In genomic region chr1:178542554-178543290, GRCh38 we compare ENCODE assay signal across 9 cellular contexts. TPM values are rescaled to one million over a fixed set of nuclear protein-coding genes. Genes with fewer than 3 reads are reported as not detected.
DNase-seq lines count a peak whose midpoint lies in the region; ATAC-seq and TF ChIP-seq lines count a peak whose summit lies in the region.
"Had no signal": no experiment of that assay in that cellular context is flagged by ENCODE, and none has a peak within 500 bp of the region (broad histone marks: within the 10 kb centered on the region; RNA-seq: fewer than 3 reads in every experiment).

No MANE protein-coding gene starts in this region.

- H3K4me1 Mint-ChIP-seq in CD4-positive, CD25-positive, alpha-beta regulatory T cell: peaks cover 8 to 15% (median 13%) of the 10 kb centered on the region in 4 donors
- peaks cover 4% of the 10 kb centered on the region for H3K4me1 Mint-ChIP-seq in activated CD8-positive, alpha-beta memory T cell treated with anti-CD3 and anti-CD28 coated beads, Interleukin-2, amount 10 ng/mL, durations not matched to agents 7 days and 5 days
- peaks cover 16% of the 10 kb centered on the region for H3K4me1 Mint-ChIP-seq in endodermal cell

- peak; percentile 97 for TF ChIP-seq CTCF in endodermal cell (conservative IDR thresholded peaks at IDR 0.05)

- peak overlapping the region; percentile 92 to 96 (median 94) for H3K4me3 Mint-ChIP-seq in CD4-positive, CD25-positive, alpha-beta regulatory T cell
- peak overlapping the region; percentile 88 for H3K4me3 Mint-ChIP-seq in activated CD8-positive, alpha-beta memory T cell treated with anti-CD3 and anti-CD28 coated beads, Interleukin-2, amount 10 ng/mL, durations not matched to agents 7 days and 5 days
- peak overlapping the region; percentile 88 for H3K4me3 Mint-ChIP-seq in endodermal cell

- peak; percentile 65 to 81 (median 76) for DNase-seq in CD4-positive, CD25-positive, alpha-beta regulatory T cell
- DNase-seq in NCI-H82 treated with DMSO at 0.1 percent for 48 hours (lab: John Stamatoyannopoulos, UW; ENCODE audit: unreplicated experiment) (peak; percentile 47), endodermal cell (peak; percentile 99)
- DNase-seq in activated CD8-positive, alpha-beta memory T cell treated with anti-CD3 and anti-CD28 coated beads, Interleukin-2, amount 10 ng/mL, durations not matched to agents 7 days and 5 days: peak; percentile 88
- peak; percentile 61 to 65 for DNase-seq in stimulated activated CD8-positive, alpha-beta memory T cell treated with anti-CD3 and anti-CD28 coated beads, Interleukin-15, amount 100 ng/mL, for 4 hours (ENCODE audit: low read depth in 2 of 2)

- peak overlapping the region; percentile 90 for H3K4me3 ChIP-seq in CD4-positive, CD25-positive, alpha-beta regulatory T cell (ENCODE audit: low read depth, low read length)
- H3K4me3 ChIP-seq in endodermal cell (ENCODE audit: low read length) (peak overlapping the region; percentile 98), mesodermal cell (ENCODE audit: extremely low read depth, insufficient read depth, low read length, poor library complexity, severe bottlenecking) (peak overlapping the region; percentile 72)

- no peaks in the 10 kb centered on the region for H3K36me3 ChIP-seq in CD4-positive, CD25-positive, alpha-beta regulatory T cell (ENCODE audit: control insufficient read depth, insufficient read depth, low read length)
- no peaks in the 10 kb centered on the region for H3K36me3 ChIP-seq in endodermal cell (ENCODE audit: control insufficient read depth, insufficient read depth, low read length)
- no peaks in the 10 kb centered on the region for H3K36me3 ChIP-seq in mesodermal cell (ENCODE audit: control insufficient read depth, insufficient read depth, low read length)

- H3K9me3 Mint-ChIP-seq in CD4-positive, CD25-positive, alpha-beta regulatory T cell: peaks cover 0 to under 1% (median 0%) of the 10 kb centered on the region in 7 donors
- H3K9me3 Mint-ChIP-seq in activated CD8-positive, alpha-beta memory T cell treated with anti-CD3 and anti-CD28 coated beads, Interleukin-2, amount 10 ng/mL, durations not matched to agents 7 days and 5 days (ENCODE audit: low read depth): no peaks in the 10 kb centered on the region
- no peaks in the 10 kb centered on the region for H3K9me3 Mint-ChIP-seq in endodermal cell

- H3K27me3 Mint-ChIP-seq in CD4-positive, CD25-positive, alpha-beta regulatory T cell: no peaks in the 10 kb centered on the region
- H3K27me3 Mint-ChIP-seq in activated CD8-positive, alpha-beta memory T cell treated with anti-CD3 and anti-CD28 coated beads, Interleukin-2, amount 10 ng/mL, durations not matched to agents 7 days and 5 days: no peaks in the 10 kb centered on the region
- H3K27me3 Mint-ChIP-seq in endodermal cell (ENCODE audit: insufficient read depth): peaks cover 5% of the 10 kb centered on the region

- peaks cover 18% of the 10 kb centered on the region for H3K4me1 ChIP-seq in CD4-positive, CD25-positive, alpha-beta regulatory T cell (ENCODE audit: control insufficient read depth, insufficient read depth, low read length, poor library complexity, severe bottlenecking)
- H3K4me1 ChIP-seq in endodermal cell (ENCODE audit: control insufficient read depth, insufficient read depth, low read length) (no peaks in the 10 kb centered on the region), mesodermal cell (ENCODE audit: control insufficient read depth, insufficient read depth, low read length, poor library complexity, severe bottlenecking) (peaks cover 12% of the 10 kb centered on the region)

- H3K27ac ChIP-seq in CD4-positive, CD25-positive, alpha-beta regulatory T cell (ENCODE audit: insufficient read depth, low read length, poor library complexity, severe bottlenecking): no peak overlapping the region
- H3K27ac ChIP-seq in endodermal cell (ENCODE audit: low read depth, low read length) (peak overlapping the region; percentile 91), mesodermal cell (ENCODE audit: low read depth, low read length, severe bottlenecking) (peak overlapping the region; percentile 88)

- CTCF ChIA-PET in activated CD8-positive, alpha-beta memory T cell treated with anti-CD3 and anti-CD28 coated beads, Interleukin-2, amount 10 ng/mL, durations not matched to agents 7 days and 5 days (lab: Charles Lee): interaction anchor here (0.8 to 6.7 kb wide), 14 partner anchors 10 to 750 kb away, joined by 3 to 39 read pairs (median 4); no protein-coding TSS in a partner anchor

- peak overlapping the region; percentile 61 for H3K9ac ChIP-seq in endodermal cell (ENCODE audit: extremely low read depth, low read length, poor library complexity, severe bottlenecking)

- 0% methylated on average over 7 to 63 of the region's 66 CpGs for WGBS in endodermal cell (ENCODE audit: insufficient coverage in 1 of 2, insufficient read length in 1 of 2), 2 experiments
- WGBS in mesodermal cell (ENCODE audit: insufficient coverage in 2 of 2), 2 experiments: 1% methylated on average over 35 to 42 of the region's 66 CpGs

- no peaks in the 10 kb centered on the region for H3K36me3 Mint-ChIP-seq in CD4-positive, CD25-positive, alpha-beta regulatory T cell
- H3K36me3 Mint-ChIP-seq in activated CD8-positive, alpha-beta memory T cell treated with anti-CD3 and anti-CD28 coated beads, Interleukin-2, amount 10 ng/mL, durations not matched to agents 7 days and 5 days: no peaks in the 10 kb centered on the region
- peaks cover 16% of the 10 kb centered on the region for H3K36me3 Mint-ChIP-seq in endodermal cell (ENCODE audit: low read depth)

- H3K27me3 ChIP-seq in CD4-positive, CD25-positive, alpha-beta regulatory T cell (ENCODE audit: control insufficient read depth, insufficient read depth, low read length): no peaks in the 10 kb centered on the region
- H3K27me3 ChIP-seq in endodermal cell (ENCODE audit: control insufficient read depth, insufficient read depth, low read length, poor library complexity, severe bottlenecking): no peaks in the 10 kb centered on the region

- peak overlapping the region; percentile 85 to 92 (median 87) for H3K27ac Mint-ChIP-seq in CD4-positive, CD25-positive, alpha-beta regulatory T cell
- peak overlapping the region; percentile 85 for H3K27ac Mint-ChIP-seq in activated CD8-positive, alpha-beta memory T cell treated with anti-CD3 and anti-CD28 coated beads, Interleukin-2, amount 10 ng/mL, durations not matched to agents 7 days and 5 days
- H3K27ac Mint-ChIP-seq in endodermal cell: peak overlapping the region; percentile 96

- ATAC-seq in CD4-positive, CD25-positive, alpha-beta regulatory T cell (ENCODE audit: low read depth in 2 of 2): peak; percentile 84 to 86
- peak; percentile 78 for ATAC-seq in GM19351 (IDR thresholded peaks at IDR 0.05; ENCODE audit: unreplicated experiment)
- ATAC-seq in HG03520 (IDR thresholded peaks at IDR 0.05; ENCODE audit: unreplicated experiment): peak; percentile 69
- ATAC-seq in activated CD8-positive, alpha-beta memory T cell treated with anti-CD3 and anti-CD28 coated beads, Interleukin-2, amount 10 ng/mL, durations not matched to agents 7 days and 5 days: peak; percentile 94

- H3K9me3 ChIP-seq in CD4-positive, CD25-positive, alpha-beta regulatory T cell (ENCODE audit: control insufficient read depth in 2 of 2, low read length in 2 of 2): no peaks in the 10 kb centered on the region
- H3K9me3 ChIP-seq in endodermal cell (ENCODE audit: control insufficient read depth, low read length) (no peaks in the 10 kb centered on the region), mesodermal cell (ENCODE audit: control insufficient read depth, low read length) (no peaks in the 10 kb centered on the region)

RNA-seq across cellular contexts. Expression of gene TEX35, which starts 29.8 kb away (rescaled TPM):
- total RNA-seq in CD4-positive, CD25-positive, alpha-beta regulatory T cell: not detected
- polyA plus RNA-seq in CD4-positive, CD25-positive, alpha-beta regulatory T cell: not detected
- not detected for total RNA-seq in activated CD8-positive, alpha-beta memory T cell treated with anti-CD3 and anti-CD28 coated beads, Interleukin-2, amount 10 ng/mL, durations not matched to agents 7 days and 5 days
- not detected for total RNA-seq in endodermal cell
- polyA plus RNA-seq in endodermal cell (2013, experiment 1 of 2): not detected
- polyA plus RNA-seq in endodermal cell (2013, experiment 2 of 2): not detected
- polyA plus RNA-seq in mesodermal cell (2013, experiment 1 of 2): not detected
- not detected for polyA plus RNA-seq in mesodermal cell (2013, experiment 2 of 2)
- total RNA-seq: subcutaneous adipose tissue had no signal

RNA-seq across cellular contexts. Expression of gene CLEC20A, which starts 46.0 kb away (rescaled TPM):
- total RNA-seq in CD4-positive, CD25-positive, alpha-beta regulatory T cell: not detected
- under 1 TPM in 1 of 4 donors, not detected in 3; 0.53 TPM for polyA plus RNA-seq in CD4-positive, CD25-positive, alpha-beta regulatory T cell
- not detected for total RNA-seq in activated CD8-positive, alpha-beta memory T cell treated with anti-CD3 and anti-CD28 coated beads, Interleukin-2, amount 10 ng/mL, durations not matched to agents 7 days and 5 days
- total RNA-seq in endodermal cell: 1 to 10 TPM in 1 of 2 donors, under 1 TPM in 1; 0.33 to 1.5 TPM
- polyA plus RNA-seq in endodermal cell (2013, experiment 1 of 2): not detected
- not detected for polyA plus RNA-seq in endodermal cell (2013, experiment 2 of 2)
- not detected for polyA plus RNA-seq in mesodermal cell (2013, experiment 1 of 2)
- polyA plus RNA-seq in mesodermal cell (2013, experiment 2 of 2): not detected
- total RNA-seq: subcutaneous adipose tissue had no signal

Comparison
In these comparisons a context has a peak if more than half of its experiments do, and no peak if none do; other contexts are left out.
1. DNase-seq: peak in every context shown above with its lines; median percentile 99 in endodermal cell; 88 in activated CD8-positive, alpha-beta memory T cell treated with anti-CD3 and anti-CD28 coated beads, Interleukin-2, amount 10 ng/mL, durations not matched to agents 7 days and 5 days; 76 in CD4-positive, CD25-positive, alpha-beta regulatory T cell; 63 in stimulated activated CD8-positive, alpha-beta memory T cell treated with anti-CD3 and anti-CD28 coated beads, Interleukin-15, amount 100 ng/mL, for 4 hours; 47 in NCI-H82 treated with DMSO at 0.1 percent for 48 hours.